Comparison of ENCODE assay signal across 8 cellular contexts in genomic region chr1:172826096-172826741, GRCh38.
A peak's percentile ranks its signal among the peaks of the same experiment; 100 is the strongest.
DNase-seq lines count a peak whose midpoint lies in the region; ATAC-seq, FAIRE-seq and TF ChIP-seq lines count a peak whose summit lies in the region.

No MANE protein-coding gene starts in this region.

- H3K27ac Mint-ChIP-seq in effector memory CD8-positive, alpha-beta T cell = no peak overlapping the region

- H3K4ac ChIP-seq in mesendoderm (ENCODE audit: low read depth, low read length) = peak overlapping the region; percentile 3

- no peak for FAIRE-seq in urothelium cell line (lab: Jason Lieb, UNC)

- H3K9me3 ChIP-seq in Panc1 (ENCODE audit: control insufficient read depth, insufficient read depth, low read depth, low read length) = no peaks in the 10 kb centered on the region

- H3K4me1 Mint-ChIP-seq in effector memory CD8-positive, alpha-beta T cell (ENCODE audit: low read depth in 2 of 2) = no peaks in the 10 kb centered on the region

- peak overlapping the region; percentile 68 for H3K18ac ChIP-seq in mesendoderm (ENCODE audit: low read length)

- H3K4me1 ChIP-seq in Panc1 (ENCODE audit: control insufficient read depth, insufficient read depth, low read length) = no peaks in the 10 kb centered on the region
- no peaks in the 10 kb centered on the region for H3K4me1 ChIP-seq in mesendoderm (ENCODE audit: control insufficient read depth, low read depth, low read length)

- H3K79me2 ChIP-seq in mesendoderm (ENCODE audit: control insufficient read depth, insufficient read depth, low read length) = no peaks in the 10 kb centered on the region

- H2BK15ac ChIP-seq in mesendoderm (replicated peaks; ENCODE audit: low read depth) = no peak overlapping the region

- in situ Hi-C loops in Panc1 (cut with HindIII; ENCODE audit: low pct_unique_long_range_greater_than_20kb, low sequenced_read_pairs) = no loop called here

- H4K5ac ChIP-seq in mesendoderm (ENCODE audit: low read length) = no peak overlapping the region

- H4K8ac ChIP-seq in mesendoderm (ENCODE audit: low read depth, low read length) = no peak overlapping the region

- no peak overlapping the region for H2BK5ac ChIP-seq in mesendoderm (ENCODE audit: low read length)

- intact Hi-C loops in Panc1 (cut with micrococcal nuclease; ENCODE audit: unreplicated experiment) = loop anchor here (1.0 to 10.0 kb wide), 2 partner anchors 81 to 376 kb away; no protein-coding TSS in a partner anchor

- no peaks in the 10 kb centered on the region for H3K27me3 Mint-ChIP-seq in effector memory CD8-positive, alpha-beta T cell

- H3K4me3 ChIP-seq in Panc1 (ENCODE audit: low read depth in 2 of 2, low read length in 2 of 2) = no peak overlapping the region
- no peak overlapping the region for H3K4me3 ChIP-seq in mesendoderm (ENCODE audit: low read length)

- H3K27ac ChIP-seq in Panc1 (ENCODE audit: low read length) (no peak overlapping the region), mesendoderm (ENCODE audit: low read depth, low read length) (no peak overlapping the region)

- no TSS peak for BruUV-seq in Panc1 (replicated peaks; lab: Mats Ljungman, UMichigan)

- H3K4me2 ChIP-seq in mesendoderm (ENCODE audit: low read length) = no peak overlapping the region

- DNase-seq in DMS114 treated with DMSO at 0.1 percent for 48 hours (lab: John Stamatoyannopoulos, UW; ENCODE audit: unreplicated experiment) = peak; percentile 30
- peak; percentile 96 for DNase-seq in HCEC 1CT
- peak; percentile 48 for DNase-seq in Panc1 (ENCODE audit: low read depth, low spot score)
- no peak for DNase-seq in effector memory CD8-positive, alpha-beta T cell
- DNase-seq in mesendoderm = peak; percentile 81
- peak; percentile 45 for DNase-seq in urothelium cell line (ENCODE audit: low spot score)

- POLR2A ChIA-PET in Panc1 (lab: Charles Lee) = no interaction called here

- no peak for TF ChIP-seq POLR2A in GM18505 (IDR thresholded peaks at IDR 0.05; ENCODE audit: borderline replicate concordance, extremely low read depth, insufficient read depth, insufficient read length)

- no peak overlapping the region for H3K23ac ChIP-seq in mesendoderm (ENCODE audit: low read length)

- no peaks in the 10 kb centered on the region for H3K36me3 Mint-ChIP-seq in effector memory CD8-positive, alpha-beta T cell (ENCODE audit: insufficient read depth)

- no peak overlapping the region for H2BK120ac ChIP-seq in mesendoderm (ENCODE audit: low read depth, low read length)

- H3K27me3 ChIP-seq in Panc1 (ENCODE audit: control insufficient read depth, insufficient read depth, low read length) = no peaks in the 10 kb centered on the region
- H3K27me3 ChIP-seq in mesendoderm (ENCODE audit: insufficient read depth, low read length, poor library complexity) = no peaks in the 10 kb centered on the region

- H3K36me3 ChIP-seq in Panc1 (ENCODE audit: control insufficient read depth, insufficient read depth, low read length) (no peaks in the 10 kb centered on the region), mesendoderm (ENCODE audit: control insufficient read depth, insufficient read depth, low read length) (no peaks in the 10 kb centered on the region)

- peak; percentile 61 for TF ChIP-seq CTCF in Panc1 (IDR thresholded peaks at IDR 0.05)

- H3K9ac ChIP-seq in mesendoderm (ENCODE audit: low read length) = no peak overlapping the region

- no CpG with 5 or more reads among the region's 10 CpGs for WGBS in mesendoderm (ENCODE audit: extremely low coverage, insufficient coverage, low lambda C conversion rate)

- H2AK5ac ChIP-seq in mesendoderm (ENCODE audit: low read length) = no peak overlapping the region

- no peak overlapping the region for H3K4me3 Mint-ChIP-seq in effector memory CD8-positive, alpha-beta T cell

- CTCF ChIA-PET in Panc1 (lab: Charles Lee) = interaction anchor here (0.7 to 1.6 kb wide), 4 partner anchors 9 to 376 kb away, joined by 3 to 6 read pairs (median 4); no protein-coding TSS in a partner anchor

- no peak overlapping the region for H3K56ac ChIP-seq in mesendoderm (ENCODE audit: low read length)

- ATAC-seq in Panc1 (peak; percentile 70; the same call in 1 of the 2 replicates), GM18505 (IDR thresholded peaks at IDR 0.05; ENCODE audit: unreplicated experiment) (no peak), GM21367 (IDR thresholded peaks at IDR 0.05; ENCODE audit: unreplicated experiment) (no peak)
- ATAC-seq in effector memory CD8-positive, alpha-beta T cell (replicated peaks) = peak; percentile 71

- H3K9me3 Mint-ChIP-seq in effector memory CD8-positive, alpha-beta T cell = no peaks in the 10 kb centered on the region

- H3K79me1 ChIP-seq in mesendoderm (ENCODE audit: low read length) = no peaks in the 10 kb centered on the region

Comparison
In these comparisons a context has a peak if more than half of its experiments do, and no peak if none do; other contexts are left out.
1. DNase-seq: peak in DMS114 treated with DMSO at 0.1 percent for 48 hours (single experiment), HCEC 1CT (single experiment), Panc1 (single experiment), mesendoderm (single experiment) and urothelium cell line (single experiment); none in effector memory CD8-positive, alpha-beta T cell (0 of 3).
2. ATAC-seq: peak in Panc1 (single experiment) and effector memory CD8-positive, alpha-beta T cell (single experiment); none in GM18505 (single experiment) and GM21367 (single experiment).